Comparison of ENCODE assay signal across 21 cellular contexts in the genomic region with DNA sequence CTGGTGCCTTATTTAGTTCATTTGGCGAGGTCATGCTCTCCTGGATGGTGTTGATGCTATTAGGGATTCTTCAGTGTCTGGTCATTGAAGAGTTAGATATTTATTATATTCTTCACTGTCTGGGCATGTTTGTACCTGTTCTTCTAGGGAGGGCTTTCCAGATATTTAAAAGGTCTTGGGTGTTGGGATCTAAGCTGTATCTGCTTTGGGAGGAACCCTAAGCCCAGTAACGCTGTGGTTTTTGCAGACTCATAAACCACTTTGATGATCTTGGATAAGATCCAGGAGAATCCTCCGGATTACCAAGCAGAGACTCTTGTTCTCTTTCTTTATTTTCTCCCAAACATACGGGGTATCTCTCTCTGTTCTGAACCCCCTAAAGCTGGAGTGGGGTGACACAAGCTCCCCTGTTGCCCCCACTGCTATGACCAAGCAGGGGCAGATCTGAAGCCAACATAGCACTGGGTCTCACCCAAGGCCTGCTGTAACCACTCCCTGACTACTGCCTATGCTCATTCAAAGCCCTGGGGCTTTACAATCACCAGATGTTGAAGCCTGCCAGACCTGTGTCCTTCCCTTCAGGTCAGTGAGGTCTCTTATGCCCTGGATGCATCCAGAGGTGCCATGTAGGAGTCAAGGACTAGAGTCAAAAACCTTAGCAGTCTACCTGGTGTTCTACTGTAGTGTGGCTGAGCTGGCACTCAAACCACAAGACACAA.
DNase-seq lines count a peak whose midpoint lies in the region; TF ChIP-seq lines count a peak whose summit lies in the region.
"Had no signal": no experiment of that assay in that cellular context is flagged by ENCODE, and none has a peak within 500 bp of the region (broad histone marks: within the 10 kb centered on the region; RNA-seq: fewer than 3 reads in every experiment).

No MANE protein-coding gene starts in this region.

- in situ Hi-C loops in brain microvascular endothelial cell (cut with HindIII; ENCODE audit: low pct_ligation_motif_present, low sequenced_read_pairs): no loop called here

- H3K36me3 Mint-ChIP-seq in H9 (ENCODE audit: insufficient read depth in 1 of 3, low read depth in 3 of 3): peaks cover 0 to 7% (median 1%) of the 10 kb centered on the region in 3 experiments; a peak in 3 of 7 replicates

- H3K4me3 ChIP-seq in brain microvascular endothelial cell (ENCODE audit: low read depth, low read length): no peak overlapping the region
- no peak overlapping the region for H3K4me3 ChIP-seq in fibroblast of pulmonary artery (replicated peaks; ENCODE audit: low read depth, low read length)
- H3K4me3 ChIP-seq: HAP-1, SJCRH30 had no signal

- no peak overlapping the region for H3K18ac ChIP-seq in H9 (ENCODE audit: insufficient read length, low read depth, low read length)

- H2BK15ac ChIP-seq in H9 (ENCODE audit: low read depth, low read length): no peak overlapping the region

- H4K8ac ChIP-seq in H9 (replicated peaks; ENCODE audit: insufficient read length, low read depth, low read length): no peak overlapping the region

- H4K91ac ChIP-seq in H9 (ENCODE audit: insufficient read length, low read depth, low read length): no peak overlapping the region

- peaks cover 9% of the 10 kb centered on the region for H3K27me3 Mint-ChIP-seq in H9 (ENCODE audit: low read depth)
- H3K27me3 Mint-ChIP-seq: B cell; CD4-positive, alpha-beta T cell had no signal

- peaks cover 4 to 6% of the 10 kb centered on the region in 2 experiments; a peak in 4 of 5 replicates for H3K9me3 Mint-ChIP-seq in H9
- H3K9me3 Mint-ChIP-seq: CD4-positive, alpha-beta T cell had no signal

- H3K56ac ChIP-seq in H9 (ENCODE audit: insufficient read length, low read depth, low read length): no peak overlapping the region

- no peak overlapping the region for H3T11ph ChIP-seq in H9 (ENCODE audit: low read length)

- H2BK20ac ChIP-seq in H9 (ENCODE audit: low read depth, low read length, poor library complexity, severe bottlenecking): no peak overlapping the region

- no CpG with 5 or more reads among the region's 4 CpGs for WGBS in H9 (ENCODE audit: extremely low coverage, insufficient read length, low lambda C conversion rate)

- no peaks in the 10 kb centered on the region for H3K79me1 ChIP-seq in H9 (ENCODE audit: insufficient read depth, low read depth, low read length, poor library complexity, severe bottlenecking)

- DNase-seq in LHCN-M2 (ENCODE audit: low read depth) (peak; percentile 1), brain microvascular endothelial cell (peak; percentile 38), fibroblast of pulmonary artery (ENCODE audit: low read depth) (peak; percentile 8), stromal cell of bone marrow (ENCODE audit: low read depth) (peak; percentile 3), cerebellum (ENCODE audit: low spot score) (no peak), H9 (no peak), NCI-H510A (lab: John Stamatoyannopoulos, UW) (no peak)
- DNase-seq: ACHN; Calu3; CD4-positive, alpha-beta T cell; DMS53; IMR-90; Karpas-422; NCI-H187; NCI-H2171; NCI-H446; NK-92 treated with Interleukin-12 subunit alpha and Interleukin-12 subunit beta, amount 100 ng/mL, for 24 hours; RPMI8226; SJCRH30 had no signal

- no peak overlapping the region for H4K5ac ChIP-seq in H9 (ENCODE audit: insufficient read length, low read depth, low read length)

- H3K14ac ChIP-seq in H9 (ENCODE audit: insufficient read depth, low read length): no peak overlapping the region

- no peak overlapping the region for H2BK12ac ChIP-seq in H9 (ENCODE audit: insufficient read length, low read depth, low read length)

- H3K27ac Mint-ChIP-seq in H9: no peak overlapping the region; a peak in 1 of 7 replicates
- H3K27ac Mint-ChIP-seq: B cell; CD4-positive, alpha-beta T cell had no signal

- H2BK120ac ChIP-seq in H9 (ENCODE audit: low read depth, low read length, poor library complexity, severe bottlenecking): no peak overlapping the region

- H2AK5ac ChIP-seq in H9 (ENCODE audit: insufficient read length, low read length): no peak overlapping the region

- H3K23ac ChIP-seq in H9 (ENCODE audit: insufficient read length, low read depth, low read length): no peak overlapping the region

- H3K4me1 ChIP-seq in H9 (ENCODE audit: insufficient read depth, low read length): no peaks in the 10 kb centered on the region; the same call in 1 of the 2 replicates
- H3K4me1 ChIP-seq: HAP-1, SJCRH30 had no signal

- H4K20me1 ChIP-seq in H9 (ENCODE audit: control insufficient read depth, insufficient read depth, insufficient read length): no peaks in the 10 kb centered on the region

- H3K4me2 ChIP-seq in H9 (ENCODE audit: insufficient read depth, insufficient read length, low read length): no peak overlapping the region

- no peak for TF ChIP-seq CTCF in brain microvascular endothelial cell (IDR thresholded peaks at IDR 0.05; ENCODE audit: low read depth, low read length, missing control alignments)
- TF ChIP-seq CTCF in fibroblast of pulmonary artery (IDR thresholded peaks at IDR 0.05; ENCODE audit: low read length, missing control alignments): no peak
- TF ChIP-seq CTCF in H9 (conservative IDR thresholded peaks at IDR 0.05): no peak

- H3K36me3 ChIP-seq in brain microvascular endothelial cell (replicated peaks): no peaks in the 10 kb centered on the region
- H3K36me3 ChIP-seq: HAP-1, SJCRH30 had no signal

- H2BK5ac ChIP-seq in H9 (ENCODE audit: insufficient read length, low read length): no peak overlapping the region

- H3K4me1 Mint-ChIP-seq in H9: peaks cover 11 to 16% of the 10 kb centered on the region in 2 experiments
- H3K4me1 Mint-ChIP-seq: B cell had no signal

- H3K9ac ChIP-seq in H9 (ENCODE audit: extremely low read depth, insufficient read length, low read length): no peak overlapping the region

- H3K27me3 ChIP-seq in brain microvascular endothelial cell (replicated peaks) (no peaks in the 10 kb centered on the region), H9 (ENCODE audit: insufficient read depth, low read length) (no peaks in the 10 kb centered on the region)
- H3K27me3 ChIP-seq: SJCRH30 had no signal

- H2AFZ ChIP-seq in H9 (ENCODE audit: low read length): no peak overlapping the region

- no peak overlapping the region for H3K4ac ChIP-seq in H9 (ENCODE audit: low read depth, low read length)

- no peaks in the 10 kb centered on the region for H3K23me2 ChIP-seq in H9 (ENCODE audit: insufficient read length, low read depth, low read length, poor library complexity, severe bottlenecking)

- no peak overlapping the region for H3K27ac ChIP-seq in brain microvascular endothelial cell
- H3K27ac ChIP-seq in H9 (ENCODE audit: insufficient read length, low read depth, low read length): no peak overlapping the region
- H3K27ac ChIP-seq: SJCRH30 had no signal

- no peaks in the 10 kb centered on the region for H3K79me2 ChIP-seq in H9 (ENCODE audit: insufficient read depth, low read length)

- H3K9me3 ChIP-seq in H9 (ENCODE audit: control insufficient read depth, low read depth, low read length): no peaks in the 10 kb centered on the region
- H3K9me3 ChIP-seq: HAP-1, SJCRH30 had no signal

- H3K4me3 Mint-ChIP-seq in H9: no peak overlapping the region
- H3K4me3 Mint-ChIP-seq: B cell; CD4-positive, alpha-beta T cell had no signal

Comparison
In these comparisons a context has a peak if more than half of its experiments do, and no peak if none do; other contexts are left out.
1. DNase-seq: peak in LHCN-M2 (single experiment), brain microvascular endothelial cell (single experiment), fibroblast of pulmonary artery (single experiment) and stromal cell of bone marrow (single experiment); none in cerebellum (single experiment), H9 (single experiment) and NCI-H510A (single experiment).